ENCODE assay signal across 16 cellular contexts in genomic region chr2:172446524-172447063, GRCh38. TPM values are rescaled to one million over a fixed set of nuclear protein-coding genes. Genes with fewer than 3 reads are reported as not detected.
DNase-seq lines count a peak whose midpoint lies in the region; ATAC-seq and TF ChIP-seq lines count a peak whose summit lies in the region.
"Had no signal": no experiment of that assay in that cellular context is flagged by ENCODE, and none has a peak within 500 bp of the region (broad histone marks: within the 10 kb centered on the region; RNA-seq: fewer than 3 reads in every experiment).

No MANE protein-coding gene starts in this region.

- TF ChIP-seq EP300 in stomach (IDR thresholded peaks at IDR 0.05), result no peak

- H3K4me3 Mint-ChIP-seq in activated naive CD4-positive, alpha-beta T cell treated with anti-CD3 and anti-CD28 coated beads, Interleukin-2, amount 50 U/mL, for 24 hours, result peak overlapping the region; percentile 23
- H3K4me3 Mint-ChIP-seq: dendritic cell treated with granulocyte-macrophage colony-stimulating factor and Interleukin-4, amounts not matched to agents 40 ng/mL and 50 ng/mL, for 4 days; IgD-negative memory B cell had no signal

- WGBS in stomach, 5 donors, result 69 to 77% (median 73%) methylated on average over 6 of the region's 6 CpGs

- H3K36me3 ChIP-seq in SJCRH30, result no peaks in the 10 kb centered on the region
- no peaks in the 10 kb centered on the region for H3K36me3 ChIP-seq in stomach
- H3K36me3 ChIP-seq: upper lobe of right lung had no signal

- H3K27me3 ChIP-seq in SJCRH30 (no peaks in the 10 kb centered on the region), stomach (no peaks in the 10 kb centered on the region)
- H3K27me3 ChIP-seq: upper lobe of right lung had no signal

- H3K9me3 ChIP-seq in SJCRH30 (replicated peaks) (no peaks in the 10 kb centered on the region), stomach (no peaks in the 10 kb centered on the region)
- H3K9me3 ChIP-seq: upper lobe of right lung had no signal

- H3K4me3 ChIP-seq in SJCRH30 (no peak overlapping the region), fibroblast of the aortic adventitia (ENCODE audit: low read depth, low read length) (no peak overlapping the region), stomach (no peak overlapping the region)
- H3K4me3 ChIP-seq: upper lobe of right lung had no signal

- TF ChIP-seq CTCF in fibroblast of the aortic adventitia (IDR thresholded peaks at IDR 0.05; ENCODE audit: insufficient read depth, low read length), result no peak
- TF ChIP-seq CTCF in stomach (IDR thresholded peaks at IDR 0.05), result no peak

- H3K27ac Mint-ChIP-seq in activated naive CD4-positive, alpha-beta T cell treated with anti-CD3 and anti-CD28 coated beads, Interleukin-2, amount 50 U/mL, for 24 hours, result no peak overlapping the region
- H3K27ac Mint-ChIP-seq: dendritic cell treated with granulocyte-macrophage colony-stimulating factor and Interleukin-4, amounts not matched to agents 40 ng/mL and 50 ng/mL, for 4 days; IgD-negative memory B cell had no signal

- peaks cover 47% of the 10 kb centered on the region for H3K4me1 ChIP-seq in SJCRH30
- H3K4me1 ChIP-seq in stomach, result peaks cover 20 to 63% (median 47%) of the 10 kb centered on the region in 4 donors
- H3K4me1 ChIP-seq: parathyroid adenoma had no signal

- peak overlapping the region; percentile 71 for H3K27ac ChIP-seq in SJCRH30
- H3K27ac ChIP-seq in stomach, result peak overlapping the region in 3 of 5 donors; percentile 42 to 59 (median 47)
- H3K27ac ChIP-seq: parathyroid adenoma, upper lobe of right lung had no signal

- peaks cover 12% of the 10 kb centered on the region for H3K36me3 Mint-ChIP-seq in activated naive CD4-positive, alpha-beta T cell treated with anti-CD3 and anti-CD28 coated beads, Interleukin-2, amount 50 U/mL, for 24 hours
- H3K36me3 Mint-ChIP-seq: IgD-negative memory B cell had no signal

- DNase-seq in activated naive CD4-positive, alpha-beta T cell treated with Interleukin-2 at 50 U/mL for 16 hours, result no peak
- DNase-seq in SJCRH30, result peak; percentile 63 to 86
- DNase-seq in fibroblast of the aortic adventitia (ENCODE audit: low read depth), result peak; percentile 26
- no peak for DNase-seq in stomach
- no peak for DNase-seq in cerebellar nuclear complex (lab: John Stamatoyannopoulos, UW)
- DNase-seq in A172 (ENCODE audit: low spot score), result no peak
- DNase-seq: activated T-cell treated with anti-CD3 and anti-CD28 coated beads for 4 hours, DMS153, NCI-H146, NCI-H69, upper lobe of right lung had no signal

- no peak for TF ChIP-seq POLR2A in stomach (IDR thresholded peaks at IDR 0.05)

- no peaks in the 10 kb centered on the region for H3K27me3 Mint-ChIP-seq in activated naive CD4-positive, alpha-beta T cell treated with anti-CD3 and anti-CD28 coated beads, Interleukin-2, amount 50 U/mL, for 24 hours

- H3K4me1 Mint-ChIP-seq in activated naive CD4-positive, alpha-beta T cell treated with anti-CD3 and anti-CD28 coated beads, Interleukin-2, amount 50 U/mL, for 24 hours, result peaks cover 75% of the 10 kb centered on the region

- intact Hi-C loops in stomach (cut with DNase I; ENCODE audit: low total_unique reads), result no loop called here

- no peaks in the 10 kb centered on the region for H3K9me3 Mint-ChIP-seq in activated naive CD4-positive, alpha-beta T cell treated with anti-CD3 and anti-CD28 coated beads, Interleukin-2, amount 50 U/mL, for 24 hours
- H3K9me3 Mint-ChIP-seq: dendritic cell treated with granulocyte-macrophage colony-stimulating factor and Interleukin-4, amounts not matched to agents 40 ng/mL and 50 ng/mL, for 4 days; IgD-negative memory B cell had no signal

- ATAC-seq in HG03108 (IDR thresholded peaks at IDR 0.05; ENCODE audit: unreplicated experiment), result no peak
- ATAC-seq: upper lobe of right lung had no signal

RNA-seq across cellular contexts. Expression of gene ITGA6, which starts 19.2 kb away (rescaled TPM):
- 52.3 and 57.8 TPM in 2 replicates for total RNA-seq in SJCRH30 (2014; rRNA removed; shearing (Covaris generic))
- total RNA-seq in fibroblast of the aortic adventitia (ENCODE audit: low replicate concordance), result 4.0 and 29.1 TPM in 2 replicates
- total RNA-seq in stomach, result 100 to 1,000 TPM in 3 of 5 donors, 10 to 100 TPM in 2; 20.4 to 391 (median 212) TPM
- 10 to 100 TPM; 10.7 to 19.5 (median 18.4) TPM for polyA plus RNA-seq in stomach
- 121 and 167 TPM in 2 replicates for total RNA-seq in A172 (2014; rRNA removed; shearing (Covaris generic))

Comparison
In these comparisons a context has a peak if more than half of its experiments do, and no peak if none do; other contexts are left out.
1. DNase-seq: peak in SJCRH30 (2 of 2) and fibroblast of the aortic adventitia (single experiment); none in activated naive CD4-positive, alpha-beta T cell treated with Interleukin-2 at 50 U/mL for 16 hours (single experiment), stomach (single experiment), cerebellar nuclear complex (0 of 2) and A172 (single experiment).